ENCODE assay signal across 1 cellular context in genomic region chr11:7593476-7593875, GRCh38.
TF ChIP-seq lines count a peak whose summit lies in the region.

No MANE protein-coding gene starts in this region.

TF ChIP-seq in H1, 55 proteins besides CTCF, POLR2A, EP300 and RAD21 (continued from another document):
- TF ChIP-seq BRCA1 (IDR thresholded peaks at IDR 0.05; ENCODE audit: low read depth, low read length) (no peak), SIN3A (conservative IDR thresholded peaks at IDR 0.05 in 1 of 2, IDR thresholded peaks at IDR 0.05 in 1 of 2; ENCODE audit: low read depth in 1 of 2, low read length in 2 of 2) (no peak), SRF (IDR thresholded peaks at IDR 0.05; ENCODE audit: low read depth, low read length) (no peak), SP1 (IDR thresholded peaks at IDR 0.05; ENCODE audit: low read depth, low read length) (no peak), SUZ12 (IDR thresholded peaks at IDR 0.05; ENCODE audit: low read length) (no peak), EZH2 (IDR thresholded peaks at IDR 0.05; ENCODE audit: low read depth, low read length, severe bottlenecking) (no peak), ATF2 (IDR thresholded peaks at IDR 0.05; ENCODE audit: low read length) (no peak), NRF1 (IDR thresholded peaks at IDR 0.05; ENCODE audit: low read depth, low read length) (no peak), CREB1 (IDR thresholded peaks at IDR 0.05) (no peak)
